Comparison of ENCODE assay signal across 11 cellular contexts in genomic region chr1:107877092-107877491, GRCh38.
DNase-seq lines count a peak whose midpoint lies in the region; ATAC-seq and TF ChIP-seq lines count a peak whose summit lies in the region.
"Had no signal": no experiment of that assay in that cellular context is flagged by ENCODE, and none has a peak within 500 bp of the region (broad histone marks: within the 10 kb centered on the region; RNA-seq: fewer than 3 reads in every experiment).

No MANE protein-coding gene starts in this region.

- H3K9me3 ChIP-seq in SU-DHL-6 (ENCODE audit: insufficient read depth, low read length) = no peaks in the 10 kb centered on the region
- H3K9me3 ChIP-seq in mesenchymal stem cell (ENCODE audit: control insufficient read depth, low read length) = no peaks in the 10 kb centered on the region

- H2BK15ac ChIP-seq in mesenchymal stem cell (ENCODE audit: low read depth, poor library complexity, severe bottlenecking) = no peak overlapping the region

- H3K23ac ChIP-seq in mesenchymal stem cell (ENCODE audit: low read length in 2 of 2) = no peak overlapping the region

- H3K9ac ChIP-seq in SU-DHL-6 (ENCODE audit: low read length) = no peak overlapping the region
- no peak overlapping the region for H3K9ac ChIP-seq in mesenchymal stem cell (ENCODE audit: low read length)

- H3K4ac ChIP-seq in mesenchymal stem cell (ENCODE audit: low read depth in 1 of 2, low read length in 2 of 2) = no peak overlapping the region

- no peak overlapping the region for H4K8ac ChIP-seq in mesenchymal stem cell (ENCODE audit: low read length)

- peaks cover 4% of the 10 kb centered on the region for H3K27me3 Mint-ChIP-seq in chondrocyte (ENCODE audit: low read depth)

- no peaks in the 10 kb centered on the region for H4K20me1 ChIP-seq in SU-DHL-6 (ENCODE audit: low read depth, low read length)

- H3K27ac Mint-ChIP-seq in chondrocyte (ENCODE audit: unreplicated experiment) = no peak overlapping the region

- H2AFZ ChIP-seq in SU-DHL-6 (ENCODE audit: low read depth, low read length, severe bottlenecking) = no peak overlapping the region
- no peak overlapping the region for H2AFZ ChIP-seq in mesenchymal stem cell (ENCODE audit: low read depth, low read length)

- peak overlapping the region; percentile 30 for H3K4me3 ChIP-seq in Jurkat, Clone E6-1 (ENCODE audit: low read length)
- no peak overlapping the region for H3K4me3 ChIP-seq in SU-DHL-6 (ENCODE audit: insufficient read depth, low read length, poor library complexity, severe bottlenecking)
- peak overlapping the region in 1 of 2 experiments; percentile 4 for H3K4me3 ChIP-seq in mesenchymal stem cell (ENCODE audit: insufficient read depth in 1 of 2, low read depth in 1 of 2, low read length in 2 of 2)

- H3K27me3 ChIP-seq in SU-DHL-6 (ENCODE audit: low read length) (no peaks in the 10 kb centered on the region), mesenchymal stem cell (ENCODE audit: control insufficient read depth in 1 of 2, insufficient read depth in 1 of 2, low read length in 2 of 2) (no peaks in the 10 kb centered on the region)

- H2BK120ac ChIP-seq in mesenchymal stem cell (ENCODE audit: low read depth, low read length) = no peak overlapping the region

- no peak overlapping the region for H2BK5ac ChIP-seq in mesenchymal stem cell (ENCODE audit: low read depth, low read length, poor library complexity, severe bottlenecking)

- no peaks in the 10 kb centered on the region for H3F3A ChIP-seq in SU-DHL-6 (ENCODE audit: insufficient read depth)

- ATAC-seq in HG02973 (IDR thresholded peaks at IDR 0.05; ENCODE audit: unreplicated experiment) = no peak
- ATAC-seq: left colon had no signal

- H3K18ac ChIP-seq in mesenchymal stem cell (ENCODE audit: low read depth in 1 of 2, low read length in 2 of 2) = no peak overlapping the region

- H3K79me2 ChIP-seq in SU-DHL-6 (ENCODE audit: insufficient read depth, low read length) = no peaks in the 10 kb centered on the region

- H3K36me3 Mint-ChIP-seq in chondrocyte (ENCODE audit: low read depth) = peaks cover 3% of the 10 kb centered on the region

- 0% methylated on average over 2 of the region's 2 CpGs for WGBS in mesenchymal stem cell

- DNase-seq in DMS 273 (lab: John Stamatoyannopoulos, UW; ENCODE audit: unreplicated experiment) (peak; percentile 77), mesenchymal stem cell (peak; percentile 92), chondrocyte (ENCODE audit: low spot score) (no peak), NCI-H1048 (lab: John Stamatoyannopoulos, UW) (no peak), NCI-H2029 (lab: John Stamatoyannopoulos, UW) (no peak)
- DNase-seq in Jurkat, Clone E6-1 (ENCODE audit: low read depth, low spot score) = peak; percentile 58
- DNase-seq: activated CD4-positive, alpha-beta T cell treated with anti-CD3 and anti-CD28 coated beads, Interleukin-2, amount 50 U/mL, for 4 hours; left colon; NCI-H2081 had no signal

- no peak overlapping the region for H3K14ac ChIP-seq in mesenchymal stem cell (ENCODE audit: low read length in 2 of 2)

- H3K9me2 ChIP-seq in SU-DHL-6 (replicated peaks; ENCODE audit: insufficient read depth, low read length) = no peaks in the 10 kb centered on the region

- no peaks in the 10 kb centered on the region for H3K79me1 ChIP-seq in mesenchymal stem cell (replicated peaks; ENCODE audit: low read length, poor library complexity, severe bottlenecking)

- H2BK12ac ChIP-seq in mesenchymal stem cell (ENCODE audit: low read length in 2 of 2) = no peak overlapping the region

- no peak overlapping the region for H2AK5ac ChIP-seq in mesenchymal stem cell (ENCODE audit: low read length, severe bottlenecking)

- no peak overlapping the region for H3K4me3 Mint-ChIP-seq in chondrocyte (ENCODE audit: unreplicated experiment)

- TF ChIP-seq CTCF in SU-DHL-6 (IDR thresholded peaks at IDR 0.05; ENCODE audit: insufficient read depth, low read length, poor library complexity, severe bottlenecking) (no peak), chondrocyte (IDR thresholded peaks at IDR 0.05) (no peak)

- H3K9me3 Mint-ChIP-seq in chondrocyte (ENCODE audit: low read depth) = no peaks in the 10 kb centered on the region

- H4K91ac ChIP-seq in mesenchymal stem cell (ENCODE audit: low read length) = no peak overlapping the region

- peaks cover 5% of the 10 kb centered on the region for H3K4me1 Mint-ChIP-seq in chondrocyte (ENCODE audit: low read depth)

- no peaks in the 10 kb centered on the region for H3K4me1 ChIP-seq in mesenchymal stem cell (ENCODE audit: control insufficient read depth, insufficient read depth, low read depth, low read length)

- H3K27ac ChIP-seq in SU-DHL-6 (ENCODE audit: low read depth, low read length) (no peak overlapping the region), mesenchymal stem cell (ENCODE audit: low read length, poor library complexity, severe bottlenecking) (no peak overlapping the region)

- H3K36me3 ChIP-seq in SU-DHL-6 (ENCODE audit: low read length) = no peaks in the 10 kb centered on the region
- no peaks in the 10 kb centered on the region for H3K36me3 ChIP-seq in mesenchymal stem cell (ENCODE audit: control insufficient read depth in 1 of 2, insufficient read depth in 2 of 2, low read depth in 1 of 2, low read length in 2 of 2)

- H3K4me2 ChIP-seq in SU-DHL-6 (ENCODE audit: low read depth, low read length, poor library complexity, severe bottlenecking) (peak overlapping the region; percentile 13), mesenchymal stem cell (ENCODE audit: low read length, poor library complexity, severe bottlenecking) (no peak overlapping the region)

Comparison
In these comparisons a context has a peak if more than half of its experiments do, and no peak if none do; other contexts are left out.
1. DNase-seq: peak in DMS 273 (single experiment), Jurkat, Clone E6-1 (single experiment) and mesenchymal stem cell (single experiment); none in chondrocyte (single experiment), NCI-H1048 (single experiment) and NCI-H2029 (single experiment).